In the genomic region with DNA sequence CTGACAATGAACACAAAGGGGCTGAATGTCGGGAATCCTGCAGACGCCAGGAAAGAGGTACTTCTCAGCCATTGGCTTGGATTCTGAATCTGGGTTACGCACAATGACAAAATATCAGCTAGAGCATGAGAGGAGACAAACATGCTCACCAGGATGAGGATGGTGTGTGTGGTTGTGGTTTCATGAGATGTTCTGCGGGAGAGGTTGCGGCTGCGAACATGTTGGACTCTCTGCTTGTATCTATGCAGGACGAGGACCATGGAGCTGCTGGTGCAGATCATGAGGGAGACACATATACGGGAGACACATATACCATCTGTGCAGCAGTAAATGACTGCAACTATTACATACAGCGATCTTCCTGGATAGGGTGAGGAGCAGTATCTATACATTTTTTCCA, we compare ENCODE assay signal across 28 cellular contexts. TPM values are rescaled to one million over a fixed set of nuclear protein-coding genes. Genes with fewer than 3 reads are reported as not detected.
A peak's percentile ranks its signal among the peaks of the same experiment; 100 is the strongest.
DNase-seq lines count a peak whose midpoint lies in the region; ATAC-seq, FAIRE-seq and TF ChIP-seq lines count a peak whose summit lies in the region.
"Had no signal": no experiment of that assay in that cellular context is flagged by ENCODE, and none has a peak within 500 bp of the region (broad histone marks: within the 10 kb centered on the region; RNA-seq: fewer than 3 reads in every experiment).

No MANE protein-coding gene starts in this region.

- no peak overlapping the region for H3K9ac ChIP-seq in H1 (replicated peaks in 1 of 4; ENCODE audit: extremely low read depth in 1 of 4, low read depth in 3 of 4, low read length in 3 of 4)

- intact Hi-C loops in CD14-positive monocyte (cut with micrococcal nuclease) (loop anchor here in 1 of 2 donors (10.0 kb wide), 1 partner anchor 75 kb away; no protein-coding TSS in a partner anchor), head of caudate nucleus (cut with DNase I) (loop anchor here (10.0 kb wide), 1 partner anchor 135 kb away; no protein-coding TSS in a partner anchor)

- H3K4ac ChIP-seq in H1 (replicated peaks; ENCODE audit: insufficient read length, low read depth, low read length): no peak overlapping the region

- FAIRE-seq in A549 (lab: Jason Lieb, UNC) (peak; percentile 18), H1 (lab: Jason Lieb, UNC) (no peak), urothelium cell line (lab: Jason Lieb, UNC) (no peak)
- FAIRE-seq: D721Med, GM12891, GM18507, H54 had no signal

- H3K4me2 ChIP-seq in A549 (no peak overlapping the region), H1 (ENCODE audit: insufficient read depth in 1 of 2, low read depth in 2 of 2, low read length in 2 of 2) (no peak overlapping the region)
- H3K4me2 ChIP-seq: GM23338 had no signal

- no peaks in the 10 kb centered on the region for H3K27me3 ChIP-seq in H1 (replicated peaks in 1 of 4; ENCODE audit: control insufficient read depth in 3 of 4, extremely low read depth in 1 of 4, insufficient read depth in 3 of 4, low read length in 3 of 4)
- no peaks in the 10 kb centered on the region for H3K27me3 ChIP-seq in neutrophil

- no peak overlapping the region for H4K5ac ChIP-seq in H1 (ENCODE audit: insufficient read length, low read depth, low read length)

- H2BK15ac ChIP-seq in H1 (ENCODE audit: low read length): peak overlapping the region; percentile 5; the same call in 1 of the 2 replicates

- H2AFZ ChIP-seq in H1 (ENCODE audit: low read length): no peak overlapping the region
- H2AFZ ChIP-seq: GM23338 had no signal

- H3K27ac ChIP-seq in A549 (no peak overlapping the region), H1 (ENCODE audit: low read depth, low read length) (no peak overlapping the region), neutrophil (peak overlapping the region; percentile 92)
- H3K27ac ChIP-seq: 22Rv1, C4-2B had no signal

- H3K36me3 Mint-ChIP-seq in CD14-positive monocyte: peaks cover 0 to 2% of the 10 kb centered on the region in 2 donors
- H3K36me3 Mint-ChIP-seq: CD8-positive, alpha-beta memory T cell had no signal

- peak overlapping the region; percentile 12 to 80 (median 41) for H3K27ac Mint-ChIP-seq in CD14-positive monocyte
- H3K27ac Mint-ChIP-seq: CD4-positive, alpha-beta T cell; CD8-positive, alpha-beta memory T cell; GM23338; HFFc6 had no signal

- no peak overlapping the region for H3K14ac ChIP-seq in H1 (ENCODE audit: insufficient read length)

- H2BK120ac ChIP-seq in H1 (replicated peaks; ENCODE audit: low read depth, low read length): no peak overlapping the region

- no peak overlapping the region for H2BK20ac ChIP-seq in H1 (ENCODE audit: low read length)

- H4K8ac ChIP-seq in H1 (ENCODE audit: extremely low read depth, insufficient read depth, low read length): no peak overlapping the region

- no peak overlapping the region for H2BK5ac ChIP-seq in H1 (ENCODE audit: low read depth, low read length)

- no peak overlapping the region for H3K18ac ChIP-seq in H1 (ENCODE audit: extremely low read depth, low read length)

- ATAC-seq in A549: no peak
- ATAC-seq: GM23338 had no signal

- POLR2A ChIA-PET in A549 (lab: Yijun Ruan, JAX) (no interaction called here), H1 (lab: Charles Lee; ENCODE audit: partially characterized antibody) (interaction anchor here (1.3 kb wide), 1 partner anchor 118 kb away, joined by 3 read pairs; no protein-coding TSS in a partner anchor)

- 48% methylated on average over 9 of the region's 9 CpGs for WGBS in A549 (ENCODE audit: missing lambda C conversion rate)
- 90% methylated on average over 9 of the region's 9 CpGs; no CpG with 5 or more reads in 1 of the 2 experiments for WGBS in H1 (ENCODE audit: extremely low coverage in 1 of 2, insufficient coverage in 1 of 2, insufficient read length in 1 of 2, insufficient replicate concordance in 2 of 2, low coverage in 1 of 2, low lambda C conversion rate in 2 of 2, missing lambda C conversion rate in 1 of 2), 2 experiments

- H3K27me3 Mint-ChIP-seq in CD14-positive monocyte (ENCODE audit: low read depth in 3 of 3): peaks cover 3 to 9% (median 4%) of the 10 kb centered on the region in 3 donors

- no peak overlapping the region for H2BK12ac ChIP-seq in H1 (ENCODE audit: low read depth, low read length)

- no peaks in the 10 kb centered on the region for H3K79me2 ChIP-seq in H1 (ENCODE audit: control insufficient read depth in 1 of 2, insufficient read depth in 2 of 2, low read length in 2 of 2)

- no peak overlapping the region for H2AK5ac ChIP-seq in H1 (ENCODE audit: low read depth, low read length)

- H3K4me3 Mint-ChIP-seq in CD14-positive monocyte: no peak overlapping the region
- H3K4me3 Mint-ChIP-seq: CD4-positive, alpha-beta T cell; CD8-positive, alpha-beta memory T cell; GM23338; HFFc6 had no signal

- H3K79me1 ChIP-seq in H1 (ENCODE audit: low read depth, low read length): no peaks in the 10 kb centered on the region

- no peak overlapping the region for H3K23ac ChIP-seq in H1 (ENCODE audit: insufficient read length)

- CTCF ChIA-PET in A549 (lab: Yijun Ruan, JAX): interaction anchor here (1.1 to 2.7 kb wide), 3 partner anchors 35 to 527 kb away, joined by 3 to 17 read pairs (median 7); no protein-coding TSS in a partner anchor
- CTCF ChIA-PET in H1 (lab: Charles Lee; ENCODE audit: partially characterized antibody): interaction anchor here (2.6 kb wide), 1 partner anchor 54 kb away, joined by 10 read pairs; no protein-coding TSS in a partner anchor

- no peak overlapping the region for H4K91ac ChIP-seq in H1 (replicated peaks; ENCODE audit: insufficient read length, low read length)

- H3K9me3 ChIP-seq in A549 (peaks cover 15% of the 10 kb centered on the region; the same call in 1 of the 3 replicates), H1 (ENCODE audit: insufficient read depth in 2 of 2, low read depth in 1 of 2, low read length in 1 of 2) (peaks cover 7 to 15% of the 10 kb centered on the region in 2 experiments; a peak in 2 of 4 replicates), neutrophil (no peaks in the 10 kb centered on the region)
- H3K9me3 ChIP-seq: HAP-1 had no signal

- no peak overlapping the region for H3K56ac ChIP-seq in H1 (replicated peaks; ENCODE audit: insufficient read length, low read depth, low read length)

- peaks cover 50% of the 10 kb centered on the region for H3K4me1 Mint-ChIP-seq in CD14-positive monocyte

- H4K20me1 ChIP-seq in H1 (replicated peaks in 1 of 2; ENCODE audit: control insufficient read depth in 1 of 2, insufficient read depth in 2 of 2, low read length in 2 of 2): no peaks in the 10 kb centered on the region

- H3K4me3 ChIP-seq in A549 (no peak overlapping the region), H1 (ENCODE audit: extremely low read depth in 1 of 4, insufficient read depth in 2 of 4, low read depth in 3 of 4, low read length in 4 of 4) (no peak overlapping the region), neutrophil (ENCODE audit: low read depth in 1 of 2, low read length in 1 of 2) (no peak overlapping the region)
- H3K4me3 ChIP-seq: GM23338, HAP-1 had no signal

- H3K9me3 Mint-ChIP-seq in CD14-positive monocyte: peaks cover 2 to 12% (median 5%) of the 10 kb centered on the region in 7 donors
- H3K9me3 Mint-ChIP-seq: CD4-positive, alpha-beta T cell; CD8-positive, alpha-beta memory T cell; HFFc6 had no signal

- no peak for DNase-seq in A549 (ENCODE audit: low read depth in 1 of 2, low spot score in 1 of 2)
- DNase-seq in CD14-positive monocyte (ENCODE audit: low spot score): no peak
- no peak for DNase-seq in H1 (ENCODE audit: low read depth in 1 of 2, low spot score in 2 of 2)
- DNase-seq in head of caudate nucleus: no peak
- DNase-seq in dermis blood vessel endothelial cell: no peak
- DNase-seq in DMS153 (lab: John Stamatoyannopoulos, UW): no peak
- no peak for DNase-seq in urothelium cell line (ENCODE audit: low spot score)
- DNase-seq: ACHN; AML-193; CD4-positive, alpha-beta T cell; CD8-positive, alpha-beta memory T cell; DMS 273 treated with DMSO at 0.1 percent for 48 hours; DMS53; DMS79 treated with DMSO at 0.1 percent for 48 hours; GF-D8; HFFc6 had no signal

- H3K23me2 ChIP-seq in H1 (ENCODE audit: low read depth, low read length): peaks cover 2% of the 10 kb centered on the region

- no peak for TF ChIP-seq CTCF in A549 (IDR thresholded peaks at IDR 0.05)
- TF ChIP-seq CTCF in CD14-positive monocyte (IDR thresholded peaks at IDR 0.05): no peak
- no peak for TF ChIP-seq CTCF in H1 (IDR thresholded peaks at IDR 0.05; ENCODE audit: control extremely low read depth in 1 of 3, insufficient read depth in 1 of 3, low read depth in 1 of 3, low read length in 3 of 3)
- TF ChIP-seq CTCF in neutrophil (IDR thresholded peaks at IDR 0.05): no peak

- no peaks in the 10 kb centered on the region for H3K4me1 ChIP-seq in A549
- H3K4me1 ChIP-seq in H1 (replicated peaks in 1 of 4; ENCODE audit: control insufficient read depth in 3 of 4, insufficient read depth in 4 of 4, low read length in 3 of 4): peaks cover 0 to 7% (median 5%) of the 10 kb centered on the region in 4 experiments; a peak in 6 of 7 replicates
- H3K4me1 ChIP-seq in neutrophil (ENCODE audit: control insufficient read depth in 1 of 2, insufficient read depth in 1 of 2, low read depth in 1 of 2, low read length in 1 of 2): peaks cover 55% of the 10 kb centered on the region in 2 experiments

- TF ChIP-seq POLR2A in A549 (IDR thresholded peaks at IDR 0.05; ENCODE audit: low read length) (no peak), H1 (IDR thresholded peaks at IDR 0.05; ENCODE audit: control extremely low read depth in 1 of 2, low read depth in 2 of 2, low read length in 2 of 2) (no peak)

- H3K36me3 ChIP-seq in H1 (ENCODE audit: control insufficient read depth in 2 of 4, insufficient read depth in 4 of 4, low read length in 3 of 4) (no peaks in the 10 kb centered on the region), neutrophil (no peaks in the 10 kb centered on the region)
- H3K36me3 ChIP-seq: HAP-1 had no signal

- TF ChIP-seq EP300 in A549 (IDR thresholded peaks at IDR 0.05) (no peak), H1 (IDR thresholded peaks at IDR 0.05; ENCODE audit: borderline replicate concordance in 1 of 2, low read depth in 2 of 2, low read length in 2 of 2) (no peak)

- no peak for TF ChIP-seq RAD21 in A549 (conservative IDR thresholded peaks at IDR 0.05 in 1 of 2, IDR thresholded peaks at IDR 0.05 in 1 of 2)
- no peak for TF ChIP-seq RAD21 in H1 (IDR thresholded peaks at IDR 0.05 in 1 of 2, conservative IDR thresholded peaks at IDR 0.05 in 1 of 2; ENCODE audit: low read depth in 2 of 2, low read length in 2 of 2)

RNA-seq across cellular contexts. Expression of a gene that starts 7.3 kb away (rescaled TPM):
- polyA plus RNA-seq in A549 (2011; rRNA removed) (not detected in 2 replicates), A549 (2017; fragmentation: RNase III; extraction: RNeasy Plus Mini Kit Qiagen cat#74134 plus additional on column Dnase treatment) (not detected in 3 replicates), CD14-positive monocyte (100 to 1,000 TPM; 516 to 580 TPM), H1 (2011; rRNA removed) (not detected in 2 replicates)
- not detected in 2 replicates for polyA plus RNA-seq in A549 (2012; cell fraction: cytosol; rRNA removed)
- polyA plus RNA-seq in A549 (2012; cell fraction: nucleus; rRNA removed): not detected in 2 replicates
- not detected in 2 replicates for polyA minus RNA-seq in A549 (2011; rRNA and poly(A)+ RNA removed)
- not detected in 2 replicates for total RNA-seq in H1 (2021; fragmentation: NEBNext Ultra II Directional; extraction: Animal tissue kit (Norgen Biotek cat#: 25700))
- polyA plus RNA-seq in H1 (2011; cell fraction: cytosol; rRNA removed): not detected
- polyA plus RNA-seq in H1 (2011; cell fraction: nucleus; rRNA removed): not detected
- not detected in 4 replicates for polyA plus RNA-seq in H1 (2012, experiment 1 of 2)
- polyA plus RNA-seq in H1 (2012, experiment 2 of 2): not detected
- polyA plus RNA-seq in H1 (2013, experiment 1 of 2): not detected
- polyA plus RNA-seq in H1 (2013, experiment 2 of 2): not detected
- not detected in 2 replicates for polyA minus RNA-seq in H1 (2011; rRNA and poly(A)+ RNA removed)
- polyA minus RNA-seq in H1 (2011; cell fraction: cytosol; rRNA and poly(A)+ RNA removed): not detected
- not detected for polyA minus RNA-seq in H1 (2011; cell fraction: nucleus; rRNA and poly(A)+ RNA removed)
- total RNA-seq in dermis blood vessel endothelial cell: not detected in 2 replicates
- total RNA-seq: CD8-positive, alpha-beta memory T cell; Daoy; G401; GM23338; HFFc6 had no signal
- polyA plus RNA-seq: BJ; CD8-positive, alpha-beta memory T cell; GM23338 had no signal

RNA-seq across cellular contexts. Expression of a gene that starts 18.7 kb away (rescaled TPM):
- polyA plus RNA-seq in A549 (2011; rRNA removed) (not detected in 2 replicates), A549 (2017; fragmentation: RNase III; extraction: RNeasy Plus Mini Kit Qiagen cat#74134 plus additional on column Dnase treatment) (not detected in 3 replicates), CD14-positive monocyte (1 to 10 TPM; 2.2 to 3.4 TPM), H1 (2011; rRNA removed) (not detected in 2 replicates)
- polyA plus RNA-seq in A549 (2012; cell fraction: cytosol; rRNA removed): not detected in 2 replicates
- polyA plus RNA-seq in A549 (2012; cell fraction: nucleus; rRNA removed): not detected in 2 replicates
- not detected in 2 replicates for polyA minus RNA-seq in A549 (2011; rRNA and poly(A)+ RNA removed)
- total RNA-seq in H1 (2021; fragmentation: NEBNext Ultra II Directional; extraction: Animal tissue kit (Norgen Biotek cat#: 25700)): not detected in 2 replicates
- polyA plus RNA-seq in H1 (2011; cell fraction: cytosol; rRNA removed): not detected
- polyA plus RNA-seq in H1 (2011; cell fraction: nucleus; rRNA removed): not detected
- not detected in 4 replicates for polyA plus RNA-seq in H1 (2012, experiment 1 of 2)
- not detected for polyA plus RNA-seq in H1 (2012, experiment 2 of 2)
- polyA plus RNA-seq in H1 (2013, experiment 1 of 2): not detected
- polyA plus RNA-seq in H1 (2013, experiment 2 of 2): not detected
- polyA minus RNA-seq in H1 (2011; rRNA and poly(A)+ RNA removed): not detected in 2 replicates
- not detected for polyA minus RNA-seq in H1 (2011; cell fraction: cytosol; rRNA and poly(A)+ RNA removed)
- polyA minus RNA-seq in H1 (2011; cell fraction: nucleus; rRNA and poly(A)+ RNA removed): not detected
- total RNA-seq in dermis blood vessel endothelial cell: not detected in 2 replicates
- total RNA-seq: CD8-positive, alpha-beta memory T cell; Daoy; G401; GM23338; HFFc6 had no signal
- polyA plus RNA-seq: BJ; CD8-positive, alpha-beta memory T cell; GM23338 had no signal

RNA-seq across cellular contexts. Expression of a gene that starts 39.4 kb away (rescaled TPM):
- polyA plus RNA-seq in A549 (2011; rRNA removed) (not detected in 2 replicates), A549 (2017; fragmentation: RNase III; extraction: RNeasy Plus Mini Kit Qiagen cat#74134 plus additional on column Dnase treatment) (not detected in 3 replicates), CD14-positive monocyte (100 to 1,000 TPM; 111 to 172 TPM), H1 (2011; rRNA removed) (not detected in 2 replicates)
- polyA plus RNA-seq in A549 (2012; cell fraction: cytosol; rRNA removed): not detected in 2 replicates
- not detected in 2 replicates for polyA plus RNA-seq in A549 (2012; cell fraction: nucleus; rRNA removed)
- not detected in 2 replicates for polyA minus RNA-seq in A549 (2011; rRNA and poly(A)+ RNA removed)
- total RNA-seq in H1 (2021; fragmentation: NEBNext Ultra II Directional; extraction: Animal tissue kit (Norgen Biotek cat#: 25700)): not detected in 2 replicates
- not detected for polyA plus RNA-seq in H1 (2011; cell fraction: cytosol; rRNA removed)
- not detected for polyA plus RNA-seq in H1 (2011; cell fraction: nucleus; rRNA removed)
- polyA plus RNA-seq in H1 (2012, experiment 1 of 2): not detected in 4 replicates
- not detected for polyA plus RNA-seq in H1 (2012, experiment 2 of 2)
- polyA plus RNA-seq in H1 (2013, experiment 1 of 2): not detected
- polyA plus RNA-seq in H1 (2013, experiment 2 of 2): not detected
- polyA minus RNA-seq in H1 (2011; rRNA and poly(A)+ RNA removed): not detected in 2 replicates
- not detected for polyA minus RNA-seq in H1 (2011; cell fraction: cytosol; rRNA and poly(A)+ RNA removed)
- not detected for polyA minus RNA-seq in H1 (2011; cell fraction: nucleus; rRNA and poly(A)+ RNA removed)
- not detected in 2 replicates for total RNA-seq in dermis blood vessel endothelial cell
- total RNA-seq: Daoy, G401, GM23338, HFFc6 had no signal
- polyA plus RNA-seq: BJ; CD8-positive, alpha-beta memory T cell; GM23338 had no signal

RNA-seq across cellular contexts. Expression of a gene that starts 44.5 kb away (rescaled TPM):
- polyA plus RNA-seq in A549 (2011; rRNA removed) (not detected in 2 replicates), A549 (2017; fragmentation: RNase III; extraction: RNeasy Plus Mini Kit Qiagen cat#74134 plus additional on column Dnase treatment) (not detected in 3 replicates), CD14-positive monocyte (10 to 100 TPM; 48.0 to 73.8 TPM), H1 (2011; rRNA removed) (0.13 and 0.18 TPM in 2 replicates)
- not detected in 2 replicates for polyA plus RNA-seq in A549 (2012; cell fraction: cytosol; rRNA removed)
- 0.01 TPM in 1 of 2 replicates, not detected in the other for polyA plus RNA-seq in A549 (2012; cell fraction: nucleus; rRNA removed)
- not detected in 2 replicates for polyA minus RNA-seq in A549 (2011; rRNA and poly(A)+ RNA removed)
- not detected in 2 replicates for total RNA-seq in H1 (2021; fragmentation: NEBNext Ultra II Directional; extraction: Animal tissue kit (Norgen Biotek cat#: 25700))
- 0.21 TPM for polyA plus RNA-seq in H1 (2011; cell fraction: cytosol; rRNA removed)
- polyA plus RNA-seq in H1 (2011; cell fraction: nucleus; rRNA removed): 0.19 TPM
- 0.04 to 0.16 TPM in 2 of 4 replicates, not detected in the others for polyA plus RNA-seq in H1 (2012, experiment 1 of 2)
- not detected for polyA plus RNA-seq in H1 (2012, experiment 2 of 2)
- 0.10 TPM for polyA plus RNA-seq in H1 (2013, experiment 1 of 2)
- 0.09 TPM for polyA plus RNA-seq in H1 (2013, experiment 2 of 2)
- 0.50 TPM in 1 of 2 replicates, not detected in the other for polyA minus RNA-seq in H1 (2011; rRNA and poly(A)+ RNA removed)
- polyA minus RNA-seq in H1 (2011; cell fraction: cytosol; rRNA and poly(A)+ RNA removed): not detected
- polyA minus RNA-seq in H1 (2011; cell fraction: nucleus; rRNA and poly(A)+ RNA removed): 1.3 TPM
- not detected in 2 replicates for total RNA-seq in dermis blood vessel endothelial cell
- total RNA-seq: Daoy, G401, HFFc6 had no signal
- polyA plus RNA-seq: BJ had no signal

Comparison
In these comparisons a context has a peak if more than half of its experiments do, and no peak if none do; other contexts are left out.
1. RNA of a gene that starts 7.3 kb away (polyA plus RNA-seq): 516 to 580 TPM in CD14-positive monocyte; not detected in A549 and not detected in H1; every median in the first group is over 100 times any median in the second.
2. RNA of a gene that starts 39.4 kb away (polyA plus RNA-seq): 111 to 172 TPM in CD14-positive monocyte; not detected in A549 and not detected in H1; every median in the first group is over 100 times any median in the second.